ENCODE assay signal across 23 cellular contexts in genomic region chr5:176728810-176729209, GRCh38.
A peak's percentile ranks its signal among the peaks of the same experiment; 100 is the strongest.
DNase-seq lines count a peak whose midpoint lies in the region; ATAC-seq, FAIRE-seq and TF ChIP-seq lines count a peak whose summit lies in the region.
"Had no signal": no experiment of that assay in that cellular context is flagged by ENCODE, and none has a peak within 500 bp of the region (broad histone marks: within the 10 kb centered on the region; RNA-seq: fewer than 3 reads in every experiment).

No MANE protein-coding gene starts in this region.

- H3K27ac ChIP-seq in kidney (ENCODE audit: low read depth in 2 of 2, low read length in 2 of 2) (no peak overlapping the region), spleen (no peak overlapping the region), right cardiac atrium (ENCODE audit: low read length) (no peak overlapping the region)
- H3K27ac ChIP-seq: 22Rv1 had no signal

- TF ChIP-seq CTCF in kidney (IDR thresholded peaks at IDR 0.05; ENCODE audit: borderline replicate concordance, extremely low read depth, insufficient read depth) (no peak), spleen (IDR thresholded peaks at IDR 0.05 in 8 of 11, conservative IDR thresholded peaks at IDR 0.05 in 3 of 11) (no peak)

- no peak overlapping the region for H3K4me3 ChIP-seq in kidney (ENCODE audit: low read length in 2 of 2)
- no peak overlapping the region for H3K4me3 ChIP-seq in spleen
- no peak overlapping the region for H3K4me3 ChIP-seq in right cardiac atrium (ENCODE audit: low read length)
- H3K4me3 ChIP-seq: HAP-1 had no signal

- DNase-seq in DMS 273 (lab: John Stamatoyannopoulos, UW; ENCODE audit: unreplicated experiment) = peak; percentile 42
- no peak for DNase-seq in DMS 273 treated with DMSO at 0.1 percent for 48 hours (lab: John Stamatoyannopoulos, UW)
- peak; percentile 33 for DNase-seq in RPMI8226
- DNase-seq in kidney = peak; percentile 48
- peak; percentile 55 for DNase-seq in spleen
- DNase-seq in stimulated activated CD4-positive, alpha-beta T cell treated with anti-CD3 and anti-CD28 coated beads, Interleukin-4, amount 100 ng/mL, for 4 hours = no peak
- DNase-seq in right cardiac atrium = no peak
- no peak for DNase-seq in germinal center (ENCODE audit: low spot score)
- DNase-seq: C1 segment of cervical spinal cord; Calu3; CD4-positive, alpha-beta memory T cell; COR-L47; DMS53; DMS79 treated with DMSO at 0.1 percent for 48 hours; GF-D8; GOT3; HFFc6 had no signal

- intact Hi-C loops in kidney (cut with DNase I) = no loop called here
- intact Hi-C loops in spleen (cut with DNase I; ENCODE audit: low total_unique reads) = no loop called here
- intact Hi-C loops in right cardiac atrium (cut with DNase I) = no loop called here

- FAIRE-seq in kidney (lab: Jason Lieb, UNC) = no peak
- FAIRE-seq: A204.1, GM12891, GM18507, H54 had no signal

- H3K36me3 ChIP-seq in kidney (ENCODE audit: control insufficient read depth in 1 of 2, insufficient read depth in 2 of 2, low read length in 2 of 2) (no peaks in the 10 kb centered on the region), spleen (no peaks in the 10 kb centered on the region)
- H3K36me3 ChIP-seq: HAP-1 had no signal

- H3K9me3 ChIP-seq in kidney (ENCODE audit: control insufficient read depth in 1 of 2, low read length in 2 of 2) (no peaks in the 10 kb centered on the region), spleen (peaks cover 0 to 11% (median 3%) of the 10 kb centered on the region in 8 donors), right cardiac atrium (ENCODE audit: control insufficient read depth, low read length) (peaks cover 2% of the 10 kb centered on the region)
- H3K9me3 ChIP-seq: HAP-1 had no signal

- TF ChIP-seq POLR2A in spleen (IDR thresholded peaks at IDR 0.05) = no peak

- no peaks in the 10 kb centered on the region for H3K4me1 ChIP-seq in kidney (ENCODE audit: control insufficient read depth in 1 of 2, insufficient read depth in 1 of 2, low read depth in 1 of 2, low read length in 2 of 2)
- H3K4me1 ChIP-seq in spleen = peaks cover 0 to 8% (median 0%) of the 10 kb centered on the region in 6 donors
- no peaks in the 10 kb centered on the region for H3K4me1 ChIP-seq in right cardiac atrium (ENCODE audit: control insufficient read depth, insufficient read depth, low read length)
- H3K4me1 ChIP-seq: HAP-1 had no signal

- H3K27me3 ChIP-seq in spleen (replicated peaks in 1 of 7) = peaks cover 0 to 93% (median 19%) of the 10 kb centered on the region in 7 donors
- no peaks in the 10 kb centered on the region for H3K27me3 ChIP-seq in right cardiac atrium (ENCODE audit: control insufficient read depth, insufficient read depth)

- ATAC-seq in right cardiac atrium = no peak

- no peak overlapping the region for H3K9ac ChIP-seq in kidney (ENCODE audit: low read length in 2 of 2)

- WGBS in spleen, 5 donors = 86 to 91% (median 90%) methylated on average over 11 of the region's 11 CpGs
- 82% methylated on average over 11 of the region's 11 CpGs for WGBS in right cardiac atrium

Comparison
In these comparisons a context has a peak if more than half of its experiments do, and no peak if none do; other contexts are left out.
1. DNase-seq: peak in DMS 273 (single experiment), RPMI8226 (single experiment), kidney (single experiment) and spleen (single experiment); none in DMS 273 treated with DMSO at 0.1 percent for 48 hours (single experiment), stimulated activated CD4-positive, alpha-beta T cell treated with anti-CD3 and anti-CD28 coated beads, Interleukin-4, amount 100 ng/mL, for 4 hours (0 of 2), right cardiac atrium (0 of 3) and germinal center (single experiment).